20 cellular contexts compared by ENCODE assay signal in genomic region chr12:133120385-133121191, GRCh38. TPM values are rescaled to one million over a fixed set of nuclear protein-coding genes. Genes with fewer than 3 reads are reported as not detected.
DNase-seq lines count a peak whose midpoint lies in the region; ATAC-seq, FAIRE-seq and TF ChIP-seq lines count a peak whose summit lies in the region.
"Had no signal": no experiment of that assay in that cellular context is flagged by ENCODE, and none has a peak within 500 bp of the region (broad histone marks: within the 10 kb centered on the region; RNA-seq: fewer than 3 reads in every experiment).

No MANE protein-coding gene starts in this region.

- WGBS in K562 (ENCODE audit: insufficient coverage, low coverage, missing lambda C conversion rate), result 34% methylated on average over 3 of the region's 3 CpGs

- POLR2A ChIA-PET in CD8-positive, alpha-beta memory T cell (lab: Charles Lee), result interaction anchor here (0.5 kb wide), 1 partner anchor 24 kb away, joined by 4 read pairs; no protein-coding TSS in a partner anchor
- POLR2A ChIA-PET in K562 (lab: Yijun Ruan, JAX), result interaction anchor here (1.9 kb wide), 1 partner anchor 9 kb away, joined by 7 read pairs; the partner anchor contains the start of genes ZNF10 and ZNF891
- POLR2A ChIA-PET in naive thymus-derived CD4-positive, alpha-beta T cell (lab: Charles Lee), result interaction anchor here (1.0 kb wide), 1 partner anchor 10 kb away, joined by 3 read pairs; the partner anchor contains the start of genes ZNF10 and ZNF891

- no peaks in the 10 kb centered on the region for H3K27me3 ChIP-seq in CD8-positive, alpha-beta memory T cell (ENCODE audit: insufficient read depth, low read length, poor library complexity, severe bottlenecking)
- H3K27me3 ChIP-seq in HUES48 (ENCODE audit: control insufficient read depth, insufficient read depth, low read length), result no peaks in the 10 kb centered on the region
- no peaks in the 10 kb centered on the region for H3K27me3 ChIP-seq in K562 (ENCODE audit: control insufficient read depth in 2 of 2, insufficient read depth in 2 of 2, low read length in 2 of 2)
- no peaks in the 10 kb centered on the region for H3K27me3 ChIP-seq in naive thymus-derived CD4-positive, alpha-beta T cell (ENCODE audit: control insufficient read depth in 2 of 2, insufficient read depth in 2 of 2, low read length in 2 of 2)
- H3K27me3 ChIP-seq in neural progenitor cell, result no peaks in the 10 kb centered on the region
- H3K27me3 ChIP-seq: MG63, vagina had no signal

- no peak for TF ChIP-seq EP300 in K562 (IDR thresholded peaks at IDR 0.05; ENCODE audit: low read length)

- peaks cover 87% of the 10 kb centered on the region for H3K9me3 ChIP-seq in CD8-positive, alpha-beta memory T cell (ENCODE audit: low read length)
- peaks cover 99% of the 10 kb centered on the region for H3K9me3 ChIP-seq in HUES48 (ENCODE audit: control insufficient read depth, insufficient read depth, low read length)
- peaks cover 30% of the 10 kb centered on the region for H3K9me3 ChIP-seq in K562 (replicated peaks; ENCODE audit: control insufficient read depth, insufficient read depth, low read depth, low read length)
- H3K9me3 ChIP-seq in naive thymus-derived CD4-positive, alpha-beta T cell (ENCODE audit: control insufficient read depth in 2 of 3, low read length in 3 of 3), result peaks cover 35 to 99% (median 74%) of the 10 kb centered on the region in 3 experiments
- peaks cover 86% of the 10 kb centered on the region for H3K9me3 ChIP-seq in neural progenitor cell (ENCODE audit: low read depth)

- H2AFZ ChIP-seq in K562 (ENCODE audit: low read depth, low read length) (no peak overlapping the region), neural progenitor cell (replicated peaks) (no peak overlapping the region)
- H2AFZ ChIP-seq: GM23248, parathyroid adenoma had no signal

- peaks cover 0 to 2% (median 0%) of the 10 kb centered on the region in 3 donors for H3K4me1 Mint-ChIP-seq in CD8-positive, alpha-beta memory T cell
- peaks cover 0 to 7% (median 0%) of the 10 kb centered on the region in 7 donors for H3K4me1 Mint-ChIP-seq in naive thymus-derived CD4-positive, alpha-beta T cell
- no peaks in the 10 kb centered on the region for H3K4me1 Mint-ChIP-seq in neural progenitor cell
- H3K4me1 Mint-ChIP-seq in activated naive CD4-positive, alpha-beta T cell treated with anti-CD3 and anti-CD28 coated beads for 36 hours (ENCODE audit: low read depth), result no peaks in the 10 kb centered on the region
- H3K4me1 Mint-ChIP-seq: activated B cell treated with CpG ODN at 0.5 μM for 24 hours, natural killer cell had no signal

- peaks cover 5% of the 10 kb centered on the region for H3F3A ChIP-seq in neural progenitor cell (ENCODE audit: low read depth)

- intact Hi-C loops in K562 (cut with micrococcal nuclease), result no loop called here
- intact Hi-C loops in naive thymus-derived CD4-positive, alpha-beta T cell (cut with micrococcal nuclease), result no loop called here
- intact Hi-C loops in activated naive CD4-positive, alpha-beta T cell treated with anti-CD3 and anti-CD28 coated beads for 36 hours (cut with micrococcal nuclease), result no loop called here

- no peak for TF ChIP-seq RAD21 in K562 (CRISPR knock-in tag; conservative IDR thresholded peaks at IDR 0.05 in 1 of 2, IDR thresholded peaks at IDR 0.05 in 1 of 2)

- CTCF ChIA-PET in CD8-positive, alpha-beta memory T cell (lab: Charles Lee), result no interaction called here
- CTCF ChIA-PET in K562 (lab: Yijun Ruan, JAX; ENCODE audit: low intra/inter-chr PET ratio), result no interaction called here
- CTCF ChIA-PET in naive thymus-derived CD4-positive, alpha-beta T cell (lab: Charles Lee), result no interaction called here
- CTCF ChIA-PET in activated naive CD4-positive, alpha-beta T cell treated with anti-CD3 and anti-CD28 coated beads for 36 hours (lab: Charles Lee), result interaction anchor here (0.7 kb wide), 1 partner anchor 30 kb away, joined by 4 read pairs; no protein-coding TSS in a partner anchor

- H3K79me2 ChIP-seq in K562 (ENCODE audit: control insufficient read depth, insufficient read depth, low read length) (no peaks in the 10 kb centered on the region), neural progenitor cell (ENCODE audit: low read depth) (peaks cover 34% of the 10 kb centered on the region)
- H3K79me2 ChIP-seq: parathyroid adenoma had no signal

- peak overlapping the region; percentile 35 for H3K4me3 ChIP-seq in CD8-positive, alpha-beta memory T cell (ENCODE audit: low read length)
- peak overlapping the region; percentile 39 for H3K4me3 ChIP-seq in HUES48 (ENCODE audit: low read depth, low read length)
- H3K4me3 ChIP-seq in K562, result no peak overlapping the region
- peak overlapping the region; percentile 26 for H3K4me3 ChIP-seq in naive thymus-derived CD4-positive, alpha-beta T cell (ENCODE audit: low read length)
- no peak overlapping the region for H3K4me3 ChIP-seq in neural progenitor cell
- H3K4me3 ChIP-seq: GM23248, MG63, smooth muscle cell had no signal

- H4K20me1 ChIP-seq in K562 (replicated peaks; ENCODE audit: control insufficient read depth, insufficient read depth, low read length) (no peaks in the 10 kb centered on the region), neural progenitor cell (ENCODE audit: low read depth) (no peaks in the 10 kb centered on the region)

- no peak overlapping the region for H3K27ac ChIP-seq in CD8-positive, alpha-beta memory T cell (ENCODE audit: low read depth, low read length)
- no peak overlapping the region for H3K27ac ChIP-seq in HUES48 (ENCODE audit: low read depth, low read length)
- H3K27ac ChIP-seq in K562 (ENCODE audit: extremely low read depth, low read depth, low read length), result no peak overlapping the region
- no peak overlapping the region for H3K27ac ChIP-seq in naive thymus-derived CD4-positive, alpha-beta T cell (ENCODE audit: low read depth, low read length)
- no peak overlapping the region for H3K27ac ChIP-seq in neural progenitor cell
- H3K27ac ChIP-seq: GM23248, parathyroid adenoma, vagina had no signal

- H3K9ac ChIP-seq in HUES48 (ENCODE audit: low read depth, low read length) (no peak overlapping the region), K562 (ENCODE audit: insufficient read depth in 1 of 2, low read depth in 2 of 2, low read length in 2 of 2) (no peak overlapping the region), neural progenitor cell (no peak overlapping the region)
- H3K9ac ChIP-seq: GM23248, parathyroid adenoma had no signal

- TF ChIP-seq POLR2A in K562 (conservative IDR thresholded peaks at IDR 0.05), result no peak

- ATAC-seq in K562, result no peak
- ATAC-seq in naive thymus-derived CD4-positive, alpha-beta T cell, result no peak
- no peak for ATAC-seq in GM19324 (IDR thresholded peaks at IDR 0.05; ENCODE audit: low FRiP score, unreplicated experiment)
- ATAC-seq: natural killer cell had no signal

- peaks cover 28 to 80% (median 76%) of the 10 kb centered on the region in 3 donors for H3K36me3 Mint-ChIP-seq in CD8-positive, alpha-beta memory T cell
- H3K36me3 Mint-ChIP-seq in naive thymus-derived CD4-positive, alpha-beta T cell, result peaks cover 40 to 83% (median 70%) of the 10 kb centered on the region in 5 donors
- H3K36me3 Mint-ChIP-seq in neural progenitor cell, result peaks cover 81% of the 10 kb centered on the region
- H3K36me3 Mint-ChIP-seq in activated naive CD4-positive, alpha-beta T cell treated with anti-CD3 and anti-CD28 coated beads for 36 hours (ENCODE audit: low read depth), result peaks cover 89% of the 10 kb centered on the region

- in situ Hi-C loops in K562 (cut with MboI), result no loop called here

- H3K27ac Mint-ChIP-seq in CD8-positive, alpha-beta memory T cell, result no peak overlapping the region
- no peak overlapping the region for H3K27ac Mint-ChIP-seq in naive thymus-derived CD4-positive, alpha-beta T cell
- no peak overlapping the region for H3K27ac Mint-ChIP-seq in neural progenitor cell
- no peak overlapping the region for H3K27ac Mint-ChIP-seq in activated naive CD4-positive, alpha-beta T cell treated with anti-CD3 and anti-CD28 coated beads for 36 hours
- H3K27ac Mint-ChIP-seq: activated B cell treated with CpG ODN at 0.5 μM for 24 hours; activated T-helper 1 cell treated with anti-CD3 and anti-CD28 coated beads, Interleukin-12 subunit alpha, Interleukin-12 subunit beta, Interleukin-2, Interleukin-4 antibody, amounts not matched to agents 30 ng/mL and 10 ng/mL and 1 ng/mL, durations not matched to agents 14 hours and 24 hours and 36 hours; natural killer cell had no signal

- H3K36me3 ChIP-seq in CD8-positive, alpha-beta memory T cell (ENCODE audit: insufficient read depth, low read length), result peaks cover 18% of the 10 kb centered on the region
- H3K36me3 ChIP-seq in HUES48 (ENCODE audit: control insufficient read depth, insufficient read depth, low read length) (peaks cover 72% of the 10 kb centered on the region), K562 (ENCODE audit: control insufficient read depth, insufficient read depth, low read length) (peaks cover 5% of the 10 kb centered on the region; the same call in 1 of the 3 replicates), neural progenitor cell (peaks cover 71% of the 10 kb centered on the region)
- H3K36me3 ChIP-seq in naive thymus-derived CD4-positive, alpha-beta T cell (ENCODE audit: control insufficient read depth in 2 of 3, insufficient read depth in 3 of 3, low read length in 3 of 3), result peaks cover 7 to 41% (median 20%) of the 10 kb centered on the region in 3 experiments

- no TSS peak for BruUV-seq in K562 (replicated peaks; lab: Mats Ljungman, UMichigan)

- H3K27me3 Mint-ChIP-seq in CD8-positive, alpha-beta memory T cell, result no peaks in the 10 kb centered on the region
- no peaks in the 10 kb centered on the region for H3K27me3 Mint-ChIP-seq in naive thymus-derived CD4-positive, alpha-beta T cell
- peaks cover 2% of the 10 kb centered on the region for H3K27me3 Mint-ChIP-seq in neural progenitor cell (ENCODE audit: insufficient read depth, low read depth)
- no peaks in the 10 kb centered on the region for H3K27me3 Mint-ChIP-seq in activated naive CD4-positive, alpha-beta T cell treated with anti-CD3 and anti-CD28 coated beads for 36 hours (ENCODE audit: low read depth)
- H3K27me3 Mint-ChIP-seq: activated B cell treated with CpG ODN at 0.5 μM for 24 hours had no signal

- no peak overlapping the region for H3K4me2 ChIP-seq in K562 (ENCODE audit: insufficient read depth, low read length)
- no peak overlapping the region for H3K4me2 ChIP-seq in neural progenitor cell
- H3K4me2 ChIP-seq: smooth muscle cell had no signal

- no peaks in the 10 kb centered on the region for H3K4me1 ChIP-seq in CD8-positive, alpha-beta memory T cell (ENCODE audit: insufficient read depth, low read length)
- H3K4me1 ChIP-seq in HUES48 (ENCODE audit: control insufficient read depth, insufficient read depth, low read length) (no peaks in the 10 kb centered on the region), K562 (replicated peaks in 1 of 2; ENCODE audit: control insufficient read depth in 2 of 2, insufficient read depth in 2 of 2, low read length in 2 of 2) (no peaks in the 10 kb centered on the region), neural progenitor cell (no peaks in the 10 kb centered on the region)
- H3K4me1 ChIP-seq in naive thymus-derived CD4-positive, alpha-beta T cell (ENCODE audit: control insufficient read depth in 2 of 2, insufficient read depth in 2 of 2, low read length in 2 of 2), result no peaks in the 10 kb centered on the region
- H3K4me1 ChIP-seq: parathyroid adenoma, vagina had no signal

- H3K9me1 ChIP-seq in K562 (ENCODE audit: control insufficient read depth, insufficient read depth, low read length), result no peaks in the 10 kb centered on the region

- no peak overlapping the region for H3K4me3 Mint-ChIP-seq in CD8-positive, alpha-beta memory T cell
- H3K4me3 Mint-ChIP-seq in naive thymus-derived CD4-positive, alpha-beta T cell, result no peak overlapping the region
- H3K4me3 Mint-ChIP-seq in neural progenitor cell, result no peak overlapping the region
- H3K4me3 Mint-ChIP-seq in activated naive CD4-positive, alpha-beta T cell treated with anti-CD3 and anti-CD28 coated beads for 36 hours, result no peak overlapping the region
- H3K4me3 Mint-ChIP-seq: activated B cell treated with CpG ODN at 0.5 μM for 24 hours; activated T-helper 1 cell treated with anti-CD3 and anti-CD28 coated beads, Interleukin-12 subunit alpha, Interleukin-12 subunit beta, Interleukin-2, Interleukin-4 antibody, amounts not matched to agents 30 ng/mL and 10 ng/mL and 1 ng/mL, durations not matched to agents 14 hours and 24 hours and 36 hours; natural killer cell had no signal

- peaks cover 52 to 98% (median 87%) of the 10 kb centered on the region in 5 donors for H3K9me3 Mint-ChIP-seq in CD8-positive, alpha-beta memory T cell
- peaks cover 24 to 100% (median 81%) of the 10 kb centered on the region in 11 donors for H3K9me3 Mint-ChIP-seq in naive thymus-derived CD4-positive, alpha-beta T cell
- H3K9me3 Mint-ChIP-seq in neural progenitor cell, result peaks cover 88% of the 10 kb centered on the region
- H3K9me3 Mint-ChIP-seq in activated naive CD4-positive, alpha-beta T cell treated with anti-CD3 and anti-CD28 coated beads for 36 hours, result peaks cover 75% of the 10 kb centered on the region

- FAIRE-seq in K562 (lab: Jason Lieb, UNC), result no peak

- no peak for TF ChIP-seq CTCF in K562 (IDR thresholded peaks at IDR 0.05 in 2 of 3, conservative IDR thresholded peaks at IDR 0.05 in 1 of 3; ENCODE audit: insufficient read depth in 2 of 3, low read depth in 1 of 3, low read length in 3 of 3)
- no peak for TF ChIP-seq CTCF in neural progenitor cell (IDR thresholded peaks at IDR 0.05)

- no peak for DNase-seq in CD8-positive, alpha-beta memory T cell
- no peak for DNase-seq in K562 (ENCODE audit: extremely low read depth in 1 of 4, low spot score in 3 of 4)
- DNase-seq in naive thymus-derived CD4-positive, alpha-beta T cell, result no peak
- DNase-seq in neural progenitor cell (ENCODE audit: low spot score), result no peak
- no peak for DNase-seq in activated naive CD4-positive, alpha-beta T cell treated with anti-CD3 and anti-CD28 coated beads for 36 hours
- DNase-seq: activated B cell treated with CpG ODN at 0.5 μM for 24 hours; caudate nucleus; GM23248; islet precursor cell; MG63; natural killer cell; NCI-H1930; NCI-H510A treated with DMSO at 0.1 percent for 48 hours; stimulated activated CD4-positive, alpha-beta T cell treated with anti-CD3 and anti-CD28 coated beads, Interleukin-4, amount 100 ng/mL, for 4 hours had no signal

RNA-seq across cellular contexts. Expression of gene ZNF891, which starts 9.5 kb away (rescaled TPM):
- 1 to 10 TPM; 2.0 to 2.1 TPM for total RNA-seq in CD8-positive, alpha-beta memory T cell
- polyA plus RNA-seq in CD8-positive, alpha-beta memory T cell, result 0.69 TPM
- total RNA-seq in K562 (2011; cell fraction: chromatin; rRNA removed; ENCODE audit: low replicate concordance), result 2.8 and 10.0 TPM in 2 replicates
- total RNA-seq in K562 (2011; cell fraction: nucleolus; rRNA removed), result 1.7 and 2.5 TPM in 2 replicates
- total RNA-seq in K562 (2011; cell fraction: nucleoplasm; rRNA removed), result 5.2 and 11.8 TPM in 2 replicates
- 0.94 and 0.95 TPM in 2 replicates for total RNA-seq in K562 (2014; rRNA removed)
- 2.0 and 2.3 TPM in 2 replicates for total RNA-seq in K562 (2014; rRNA removed; fragmentation: Illumina TruSeq; extraction: Trizol)
- total RNA-seq in K562 (2015; rRNA removed; fragmentation: Illumina TruSeq; extraction: Trizol), result 1.7 and 1.8 TPM in 2 replicates
- 1.2 and 1.3 TPM in 2 replicates for total RNA-seq in K562 (2021)
- polyA plus RNA-seq in K562 (2011; rRNA removed), result 1.5 and 2.0 TPM in 2 replicates
- polyA plus RNA-seq in K562 (2011; cell fraction: cytosol; rRNA removed), result 0.31 and 0.68 TPM in 2 replicates
- 2.3 and 3.1 TPM in 2 replicates for polyA plus RNA-seq in K562 (2011; cell fraction: nucleus; rRNA removed)
- 0.55 and 0.82 TPM in 2 replicates for polyA plus RNA-seq in K562 (2012)
- polyA plus RNA-seq in K562 (2014; fragmentation: Illumina TruSeq; extraction: Trizol), result 1.1 and 1.3 TPM in 2 replicates
- under 1 TPM; 0.41 to 0.53 TPM for polyA plus RNA-seq in K562 (2014; fragmentation: Nextera tagmentation; extraction: Ambion mirVana)
- 1.3 and 1.5 TPM in 2 replicates for polyA plus RNA-seq in K562 (2014; rRNA removed)
- polyA minus RNA-seq in K562 (2011; rRNA and poly(A)+ RNA removed), result 2.6 and 2.8 TPM in 2 replicates
- polyA minus RNA-seq in K562 (2011; cell fraction: cytosol; rRNA and poly(A)+ RNA removed), result 0.55 and 0.57 TPM in 2 replicates
- polyA minus RNA-seq in K562 (2011; cell fraction: nucleus; rRNA and poly(A)+ RNA removed), result 2.7 and 3.2 TPM in 2 replicates
- total RNA-seq in naive thymus-derived CD4-positive, alpha-beta T cell, result 1 to 10 TPM; 2.4 to 7.9 (median 6.6) TPM
- polyA plus RNA-seq in naive thymus-derived CD4-positive, alpha-beta T cell, result under 1 TPM; 0.56 to 0.89 TPM
- total RNA-seq in neural progenitor cell (ENCODE audit: low replicate concordance), result 6.0 and 7.2 TPM in 2 replicates
- total RNA-seq in activated naive CD4-positive, alpha-beta T cell treated with anti-CD3 and anti-CD28 coated beads for 36 hours, result 1 to 10 TPM; 1.1 to 1.2 TPM

RNA-seq across cellular contexts. Expression of gene ZNF10, which starts 9.8 kb away (rescaled TPM):
- 1 to 10 TPM; 4.5 to 5.6 TPM for total RNA-seq in CD8-positive, alpha-beta memory T cell
- polyA plus RNA-seq in CD8-positive, alpha-beta memory T cell, result 13.6 TPM
- 19.8 and 36.9 TPM in 2 replicates for total RNA-seq in K562 (2011; cell fraction: chromatin; rRNA removed; ENCODE audit: low replicate concordance)
- total RNA-seq in K562 (2011; cell fraction: nucleolus; rRNA removed), result 16.5 and 17.5 TPM in 2 replicates
- total RNA-seq in K562 (2011; cell fraction: nucleoplasm; rRNA removed), result 31.3 and 34.2 TPM in 2 replicates
- 2.1 and 5.8 TPM in 2 replicates for total RNA-seq in K562 (2014; rRNA removed)
- 5.0 TPM in 2 replicates for total RNA-seq in K562 (2014; rRNA removed; fragmentation: Illumina TruSeq; extraction: Trizol)
- 4.4 and 4.6 TPM in 2 replicates for total RNA-seq in K562 (2015; rRNA removed; fragmentation: Illumina TruSeq; extraction: Trizol)
- 4.3 and 5.0 TPM in 2 replicates for total RNA-seq in K562 (2021)
- 4.5 and 4.9 TPM in 2 replicates for polyA plus RNA-seq in K562 (2011; rRNA removed)
- polyA plus RNA-seq in K562 (2011; cell fraction: cytosol; rRNA removed), result 3.0 and 4.9 TPM in 2 replicates
- polyA plus RNA-seq in K562 (2011; cell fraction: nucleus; rRNA removed), result 9.3 and 13.1 TPM in 2 replicates
- polyA plus RNA-seq in K562 (2012), result 3.2 and 4.2 TPM in 2 replicates
- 3.5 and 5.8 TPM in 2 replicates for polyA plus RNA-seq in K562 (2014; fragmentation: Illumina TruSeq; extraction: Trizol)
- polyA plus RNA-seq in K562 (2014; fragmentation: Nextera tagmentation; extraction: Ambion mirVana), result 1 to 10 TPM; 4.8 to 5.2 TPM
- polyA plus RNA-seq in K562 (2014; rRNA removed), result 2.1 and 4.1 TPM in 2 replicates
- 15.5 and 16.6 TPM in 2 replicates for polyA minus RNA-seq in K562 (2011; rRNA and poly(A)+ RNA removed)
- 3.4 and 7.4 TPM in 2 replicates for polyA minus RNA-seq in K562 (2011; cell fraction: cytosol; rRNA and poly(A)+ RNA removed)
- 17.3 and 21.0 TPM in 2 replicates for polyA minus RNA-seq in K562 (2011; cell fraction: nucleus; rRNA and poly(A)+ RNA removed)
- total RNA-seq in naive thymus-derived CD4-positive, alpha-beta T cell, result 10 to 100 TPM in 4 of 5 experiments, 1 to 10 TPM in 1; 5.2 to 35.0 (median 29.2) TPM
- polyA plus RNA-seq in naive thymus-derived CD4-positive, alpha-beta T cell, result 10 to 100 TPM; 13.7 to 14.5 TPM
- 19.6 and 27.8 TPM in 2 replicates for total RNA-seq in neural progenitor cell (ENCODE audit: low replicate concordance)
- 1 to 10 TPM; 4.9 to 6.0 TPM for total RNA-seq in activated naive CD4-positive, alpha-beta T cell treated with anti-CD3 and anti-CD28 coated beads for 36 hours

RNA-seq across cellular contexts. Expression of gene ZNF140, which starts 39.9 kb away (rescaled TPM):
- total RNA-seq in CD8-positive, alpha-beta memory T cell, result 10 to 100 TPM; 13.5 to 14.8 TPM
- 21.3 TPM for polyA plus RNA-seq in CD8-positive, alpha-beta memory T cell
- 21.0 and 27.2 TPM in 2 replicates for total RNA-seq in K562 (2011; cell fraction: chromatin; rRNA removed; ENCODE audit: low replicate concordance)
- 13.0 and 14.2 TPM in 2 replicates for total RNA-seq in K562 (2011; cell fraction: nucleolus; rRNA removed)
- 20.3 and 33.6 TPM in 2 replicates for total RNA-seq in K562 (2011; cell fraction: nucleoplasm; rRNA removed)
- total RNA-seq in K562 (2014; rRNA removed) (10.9 and 12.8 TPM in 2 replicates), K562 (2014; rRNA removed; fragmentation: Illumina TruSeq; extraction: Trizol) (6.8 and 8.4 TPM in 2 replicates), K562 (2015; rRNA removed; fragmentation: Illumina TruSeq; extraction: Trizol) (6.7 and 7.2 TPM in 2 replicates), K562 (2021) (4.0 and 4.9 TPM in 2 replicates), neural progenitor cell (ENCODE audit: low replicate concordance) (24.4 and 35.3 TPM in 2 replicates)
- polyA plus RNA-seq in K562 (2011; rRNA removed) (6.4 and 7.8 TPM in 2 replicates), K562 (2014; fragmentation: Illumina TruSeq; extraction: Trizol) (5.3 and 6.1 TPM in 2 replicates), K562 (2014; fragmentation: Nextera tagmentation; extraction: Ambion mirVana) (1 to 10 TPM; 1.6 to 3.4 TPM), K562 (2014; rRNA removed) (4.3 and 4.5 TPM in 2 replicates)
- polyA plus RNA-seq in K562 (2011; cell fraction: cytosol; rRNA removed), result 3.2 and 3.6 TPM in 2 replicates
- polyA plus RNA-seq in K562 (2011; cell fraction: nucleus; rRNA removed), result 6.8 and 8.6 TPM in 2 replicates
- polyA plus RNA-seq in K562 (2012), result 5.6 and 8.1 TPM in 2 replicates
- 9.4 and 11.5 TPM in 2 replicates for polyA minus RNA-seq in K562 (2011; rRNA and poly(A)+ RNA removed)
- 3.5 and 4.3 TPM in 2 replicates for polyA minus RNA-seq in K562 (2011; cell fraction: cytosol; rRNA and poly(A)+ RNA removed)
- polyA minus RNA-seq in K562 (2011; cell fraction: nucleus; rRNA and poly(A)+ RNA removed), result 12.7 and 16.4 TPM in 2 replicates
- 10 to 100 TPM; 11.2 to 29.9 (median 16.0) TPM for total RNA-seq in naive thymus-derived CD4-positive, alpha-beta T cell
- polyA plus RNA-seq in naive thymus-derived CD4-positive, alpha-beta T cell, result 10 to 100 TPM; 22.9 to 30.7 TPM
- total RNA-seq in activated naive CD4-positive, alpha-beta T cell treated with anti-CD3 and anti-CD28 coated beads for 36 hours, result 10 to 100 TPM; 13.3 to 13.9 TPM

Comparison
In these comparisons a context has a peak if more than half of its experiments do, and no peak if none do; other contexts are left out.
1. H3K4me3 ChIP-seq: peak in CD8-positive, alpha-beta memory T cell (single experiment), HUES48 (single experiment) and naive thymus-derived CD4-positive, alpha-beta T cell (single experiment); none in K562 (single experiment) and neural progenitor cell (single experiment).